Comparison of ENCODE assay signal across 1 cellular context in the genomic region with DNA sequence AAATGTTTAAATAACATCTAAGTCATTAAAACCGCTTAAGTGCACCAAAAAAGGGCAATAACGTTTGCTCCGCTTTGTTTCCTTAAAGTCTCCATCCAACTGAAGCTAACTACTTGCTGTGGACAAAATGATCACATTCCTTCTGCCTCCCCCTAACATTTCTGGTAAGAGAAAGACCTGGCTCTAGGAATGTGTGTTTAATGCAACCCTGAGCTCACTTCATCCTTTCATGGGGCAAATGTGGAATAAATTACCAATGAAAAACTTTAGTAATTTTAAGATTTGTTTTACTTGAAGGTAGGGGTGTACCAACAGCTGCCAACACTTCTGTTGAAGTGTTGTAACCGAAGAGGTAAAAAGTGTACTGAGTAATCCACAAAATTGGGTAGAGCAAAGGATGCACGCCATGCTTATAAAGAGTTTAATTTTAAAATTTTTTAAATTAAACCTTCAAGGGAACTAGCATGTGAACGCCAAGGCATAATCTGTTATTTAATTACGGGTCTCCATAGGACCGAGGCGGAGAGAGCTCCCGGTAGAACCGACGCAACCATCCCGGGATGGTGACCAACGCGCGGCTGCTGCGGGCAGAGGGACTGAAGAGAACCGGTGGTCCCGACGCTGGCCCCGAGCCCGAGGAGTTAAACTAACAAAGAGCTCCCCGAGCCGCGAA.
TF ChIP-seq lines count a peak whose summit lies in the region.

No MANE protein-coding gene starts in this region.

TF ChIP-seq in H1, 55 proteins besides CTCF, POLR2A, EP300 and RAD21:
- TF ChIP-seq GABPA (IDR thresholded peaks at IDR 0.05; ENCODE audit: borderline replicate concordance, insufficient read depth, low read length), result no peak
- peak; percentile 23; the same call in 1 of the 2 replicates for TF ChIP-seq TBP (IDR thresholded peaks at IDR 0.05; ENCODE audit: low read depth, low read length)
- TF ChIP-seq TEAD4 (IDR thresholded peaks at IDR 0.05; ENCODE audit: low read depth, low read length), result 0 out of 2 replicates have a peak, but pooled peaks have one; percentile 51
- TF ChIP-seq SIN3A (conservative IDR thresholded peaks at IDR 0.05 in 1 of 2, IDR thresholded peaks at IDR 0.05 in 1 of 2; ENCODE audit: low read depth in 1 of 2, low read length in 2 of 2), result peak in 1 of 2 experiments; percentile 14; a peak in 1 of 4 replicates
- TF ChIP-seq, protein P1, sequence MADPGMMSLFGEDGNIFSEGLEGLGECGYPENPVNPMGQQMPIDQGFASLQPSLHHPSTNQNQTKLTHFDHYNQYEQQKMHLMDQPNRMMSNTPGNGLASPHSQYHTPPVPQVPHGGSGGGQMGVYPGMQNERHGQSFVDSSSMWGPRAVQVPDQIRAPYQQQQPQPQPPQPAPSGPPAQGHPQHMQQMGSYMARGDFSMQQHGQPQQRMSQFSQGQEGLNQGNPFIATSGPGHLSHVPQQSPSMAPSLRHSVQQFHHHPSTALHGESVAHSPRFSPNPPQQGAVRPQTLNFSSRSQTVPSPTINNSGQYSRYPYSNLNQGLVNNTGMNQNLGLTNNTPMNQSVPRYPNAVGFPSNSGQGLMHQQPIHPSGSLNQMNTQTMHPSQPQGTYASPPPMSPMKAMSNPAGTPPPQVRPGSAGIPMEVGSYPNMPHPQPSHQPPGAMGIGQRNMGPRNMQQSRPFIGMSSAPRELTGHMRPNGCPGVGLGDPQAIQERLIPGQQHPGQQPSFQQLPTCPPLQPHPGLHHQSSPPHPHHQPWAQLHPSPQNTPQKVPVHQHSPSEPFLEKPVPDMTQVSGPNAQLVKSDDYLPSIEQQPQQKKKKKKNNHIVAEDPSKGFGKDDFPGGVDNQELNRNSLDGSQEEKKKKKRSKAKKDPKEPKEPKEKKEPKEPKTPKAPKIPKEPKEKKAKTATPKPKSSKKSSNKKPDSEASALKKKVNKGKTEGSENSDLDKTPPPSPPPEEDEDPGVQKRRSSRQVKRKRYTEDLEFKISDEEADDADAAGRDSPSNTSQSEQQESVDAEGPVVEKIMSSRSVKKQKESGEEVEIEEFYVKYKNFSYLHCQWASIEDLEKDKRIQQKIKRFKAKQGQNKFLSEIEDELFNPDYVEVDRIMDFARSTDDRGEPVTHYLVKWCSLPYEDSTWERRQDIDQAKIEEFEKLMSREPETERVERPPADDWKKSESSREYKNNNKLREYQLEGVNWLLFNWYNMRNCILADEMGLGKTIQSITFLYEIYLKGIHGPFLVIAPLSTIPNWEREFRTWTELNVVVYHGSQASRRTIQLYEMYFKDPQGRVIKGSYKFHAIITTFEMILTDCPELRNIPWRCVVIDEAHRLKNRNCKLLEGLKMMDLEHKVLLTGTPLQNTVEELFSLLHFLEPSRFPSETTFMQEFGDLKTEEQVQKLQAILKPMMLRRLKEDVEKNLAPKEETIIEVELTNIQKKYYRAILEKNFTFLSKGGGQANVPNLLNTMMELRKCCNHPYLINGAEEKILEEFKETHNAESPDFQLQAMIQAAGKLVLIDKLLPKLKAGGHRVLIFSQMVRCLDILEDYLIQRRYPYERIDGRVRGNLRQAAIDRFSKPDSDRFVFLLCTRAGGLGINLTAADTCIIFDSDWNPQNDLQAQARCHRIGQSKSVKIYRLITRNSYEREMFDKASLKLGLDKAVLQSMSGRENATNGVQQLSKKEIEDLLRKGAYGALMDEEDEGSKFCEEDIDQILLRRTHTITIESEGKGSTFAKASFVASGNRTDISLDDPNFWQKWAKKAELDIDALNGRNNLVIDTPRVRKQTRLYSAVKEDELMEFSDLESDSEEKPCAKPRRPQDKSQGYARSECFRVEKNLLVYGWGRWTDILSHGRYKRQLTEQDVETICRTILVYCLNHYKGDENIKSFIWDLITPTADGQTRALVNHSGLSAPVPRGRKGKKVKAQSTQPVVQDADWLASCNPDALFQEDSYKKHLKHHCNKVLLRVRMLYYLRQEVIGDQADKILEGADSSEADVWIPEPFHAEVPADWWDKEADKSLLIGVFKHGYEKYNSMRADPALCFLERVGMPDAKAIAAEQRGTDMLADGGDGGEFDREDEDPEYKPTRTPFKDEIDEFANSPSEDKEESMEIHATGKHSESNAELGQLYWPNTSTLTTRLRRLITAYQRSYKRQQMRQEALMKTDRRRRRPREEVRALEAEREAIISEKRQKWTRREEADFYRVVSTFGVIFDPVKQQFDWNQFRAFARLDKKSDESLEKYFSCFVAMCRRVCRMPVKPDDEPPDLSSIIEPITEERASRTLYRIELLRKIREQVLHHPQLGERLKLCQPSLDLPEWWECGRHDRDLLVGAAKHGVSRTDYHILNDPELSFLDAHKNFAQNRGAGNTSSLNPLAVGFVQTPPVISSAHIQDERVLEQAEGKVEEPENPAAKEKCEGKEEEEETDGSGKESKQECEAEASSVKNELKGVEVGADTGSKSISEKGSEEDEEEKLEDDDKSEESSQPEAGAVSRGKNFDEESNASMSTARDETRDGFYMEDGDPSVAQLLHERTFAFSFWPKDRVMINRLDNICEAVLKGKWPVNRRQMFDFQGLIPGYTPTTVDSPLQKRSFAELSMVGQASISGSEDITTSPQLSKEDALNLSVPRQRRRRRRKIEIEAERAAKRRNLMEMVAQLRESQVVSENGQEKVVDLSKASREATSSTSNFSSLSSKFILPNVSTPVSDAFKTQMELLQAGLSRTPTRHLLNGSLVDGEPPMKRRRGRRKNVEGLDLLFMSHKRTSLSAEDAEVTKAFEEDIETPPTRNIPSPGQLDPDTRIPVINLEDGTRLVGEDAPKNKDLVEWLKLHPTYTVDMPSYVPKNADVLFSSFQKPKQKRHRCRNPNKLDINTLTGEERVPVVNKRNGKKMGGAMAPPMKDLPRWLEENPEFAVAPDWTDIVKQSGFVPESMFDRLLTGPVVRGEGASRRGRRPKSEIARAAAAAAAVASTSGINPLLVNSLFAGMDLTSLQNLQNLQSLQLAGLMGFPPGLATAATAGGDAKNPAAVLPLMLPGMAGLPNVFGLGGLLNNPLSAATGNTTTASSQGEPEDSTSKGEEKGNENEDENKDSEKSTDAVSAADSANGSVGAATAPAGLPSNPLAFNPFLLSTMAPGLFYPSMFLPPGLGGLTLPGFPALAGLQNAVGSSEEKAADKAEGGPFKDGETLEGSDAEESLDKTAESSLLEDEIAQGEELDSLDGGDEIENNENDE (IDR thresholded peaks at IDR 0.05; ENCODE audit: insufficient replicate concordance, low read length), result peak; percentile 34
